ENCODE assay signal across 3 cellular contexts in genomic region chr10:6660460-6660859, GRCh38.
A peak's percentile ranks its signal among the peaks of the same experiment; 100 is the strongest.
TF ChIP-seq lines count a peak whose summit lies in the region.

No MANE protein-coding gene starts in this region.

TF ChIP-seq in A549, 52 proteins besides CTCF, POLR2A, EP300 and RAD21:
- TF ChIP-seq MAFK (IDR thresholded peaks at IDR 0.05; ENCODE audit: partially characterized antibody) (peak; percentile 84), HOXB5 (CRISPR knock-in tag; IDR thresholded peaks at IDR 0.05) (no peak), TFCP2L1 (CRISPR knock-in tag; IDR thresholded peaks at IDR 0.05) (no peak), CHD2 (IDR thresholded peaks at IDR 0.05; ENCODE audit: low read length, partially characterized antibody) (no peak), E2F6 (IDR thresholded peaks at IDR 0.05; ENCODE audit: borderline replicate concordance, low read depth) (no peak), NPAS2 (CRISPR knock-in tag; IDR thresholded peaks at IDR 0.05; ENCODE audit: borderline replicate concordance) (no peak), MAZ (IDR thresholded peaks at IDR 0.05; ENCODE audit: borderline replicate concordance, low read depth, low read length) (no peak), GATA3 (IDR thresholded peaks at IDR 0.05; ENCODE audit: borderline replicate concordance) (no peak), HDAC2 (IDR thresholded peaks at IDR 0.05) (no peak)

TF ChIP-seq in IMR-90, 13 proteins besides CTCF, POLR2A, EP300 and RAD21:
- TF ChIP-seq NFE2L2 (IDR thresholded peaks at IDR 0.05; ENCODE audit: low read depth, low read length): no peak
- peak; percentile 81 for TF ChIP-seq MAFK (IDR thresholded peaks at IDR 0.05; ENCODE audit: low read depth, low read length)

TF ChIP-seq in H1, 55 proteins besides CTCF, POLR2A, EP300 and RAD21:
- TF ChIP-seq ASH2L (IDR thresholded peaks at IDR 0.05; ENCODE audit: low read length) (no peak), FOSL1 (IDR thresholded peaks at IDR 0.05; ENCODE audit: insufficient read depth, low read depth, low read length) (no peak), MAFK (IDR thresholded peaks at IDR 0.05; ENCODE audit: low read depth, low read length) (peak; percentile 16; the same call in 1 of the 2 replicates)
